Comparison of ENCODE assay signal across 14 cellular contexts in the genomic region with DNA sequence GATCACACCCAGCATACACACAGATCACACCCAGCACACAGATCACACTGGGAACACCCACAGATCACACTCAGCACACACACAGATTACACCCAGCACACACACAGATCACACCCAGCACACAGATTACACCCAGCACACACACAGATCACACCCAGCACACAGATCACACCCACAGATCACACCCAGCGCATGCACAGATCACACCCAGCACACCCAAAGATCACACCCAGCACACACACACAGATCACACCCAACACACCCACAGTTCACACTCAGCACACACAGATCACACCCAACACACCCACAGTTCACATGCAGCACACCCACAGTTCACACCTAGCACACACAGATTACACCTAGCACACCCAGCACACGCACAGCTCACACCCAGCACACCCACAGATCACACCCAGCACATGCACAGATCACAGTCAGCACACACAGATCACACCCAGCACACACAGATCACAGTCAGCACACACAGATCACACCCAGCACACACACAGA.
DNase-seq lines count a peak whose midpoint lies in the region; ATAC-seq, FAIRE-seq and TF ChIP-seq lines count a peak whose summit lies in the region.
"Had no signal": no experiment of that assay in that cellular context is flagged by ENCODE, and none has a peak within 500 bp of the region (broad histone marks: within the 10 kb centered on the region; RNA-seq: fewer than 3 reads in every experiment).

No MANE protein-coding gene starts in this region.

- H2BK20ac ChIP-seq in IMR-90 (ENCODE audit: low read depth, low read length), result no peak overlapping the region

- POLR2A ChIA-PET in IMR-90 (lab: Charles Lee; ENCODE audit: unreplicated experiment), result no interaction called here

- no peak overlapping the region for H4K5ac ChIP-seq in IMR-90 (ENCODE audit: low read depth, low read length)

- H3K9me3 ChIP-seq in IMR-90 (ENCODE audit: control insufficient read depth, insufficient read depth, low read length) (no peaks in the 10 kb centered on the region), neutrophil (peaks cover 5% of the 10 kb centered on the region), hepatocyte (ENCODE audit: low read depth) (no peaks in the 10 kb centered on the region)

- H3K23ac ChIP-seq in IMR-90 (ENCODE audit: low read depth, low read length), result no peak overlapping the region

- H2BK5ac ChIP-seq in IMR-90 (ENCODE audit: low read depth, low read length, poor library complexity, severe bottlenecking), result peak overlapping the region; percentile 50

- peak; percentile 44 for FAIRE-seq in GM18507 (lab: Jason Lieb, UNC)
- FAIRE-seq: G401.6, H54 had no signal

- H2AFZ ChIP-seq in IMR-90 (replicated peaks; ENCODE audit: low read length, poor library complexity) (no peak overlapping the region), hepatocyte (no peak overlapping the region)
- H2AFZ ChIP-seq: GM23338 had no signal

- H4K91ac ChIP-seq in IMR-90 (ENCODE audit: insufficient read depth, low read depth, low read length), result no peak overlapping the region

- H3K4me2 ChIP-seq in IMR-90 (ENCODE audit: low read depth, low read length) (no peak overlapping the region), hepatocyte (no peak overlapping the region)
- H3K4me2 ChIP-seq: GM23338 had no signal

- H3K27me3 ChIP-seq in IMR-90 (ENCODE audit: control insufficient read depth, insufficient read depth, low read length) (peaks cover 2% of the 10 kb centered on the region; the same call in 1 of the 2 replicates), neutrophil (no peaks in the 10 kb centered on the region), hepatocyte (no peaks in the 10 kb centered on the region)

- no peak overlapping the region for H2BK15ac ChIP-seq in IMR-90 (ENCODE audit: low read depth, low read length)

- H3K4me3 ChIP-seq in IMR-90 (ENCODE audit: insufficient read depth, low read depth, low read length), result no peak overlapping the region
- no peak overlapping the region for H3K4me3 ChIP-seq in neutrophil (ENCODE audit: low read depth in 1 of 2, low read length in 1 of 2)
- no peak overlapping the region for H3K4me3 ChIP-seq in hepatocyte
- H3K4me3 ChIP-seq: GM23338 had no signal

- no peak overlapping the region for H2BK120ac ChIP-seq in IMR-90 (ENCODE audit: low read depth, low read length)

- H3K36me3 ChIP-seq in IMR-90 (ENCODE audit: control insufficient read depth, insufficient read depth, low read length) (no peaks in the 10 kb centered on the region), neutrophil (peaks cover 100% of the 10 kb centered on the region), hepatocyte (replicated peaks; ENCODE audit: insufficient read depth, low read depth) (no peaks in the 10 kb centered on the region)

- H3K27ac ChIP-seq in IMR-90 (ENCODE audit: insufficient read depth, low read length) (no peak overlapping the region), neutrophil (peak overlapping the region; percentile 38), hepatocyte (no peak overlapping the region)

- dilution Hi-C loops in IMR-90 (cut with HindIII; ENCODE audit: low sequenced_read_pairs, unreplicated experiment), result no loop called here

- H3K79me1 ChIP-seq in IMR-90 (ENCODE audit: low read depth in 1 of 2, low read length in 2 of 2), result no peaks in the 10 kb centered on the region

- no peaks in the 10 kb centered on the region for H3K9me2 ChIP-seq in hepatocyte (replicated peaks; ENCODE audit: insufficient read depth)

- DNase-seq in GM18507 (ENCODE audit: extremely low spot score, insufficient read length, low read depth), result no peak
- DNase-seq in IMR-90, result no peak
- DNase-seq in hepatocyte (ENCODE audit: low spot score), result no peak
- no peak for DNase-seq in NCI-H146 treated with DMSO at 0.1 percent for 48 hours (lab: John Stamatoyannopoulos, UW; ENCODE audit: unreplicated experiment)
- DNase-seq: C1 segment of cervical spinal cord, Calu3, DMS53, DMS79 treated with DMSO at 0.1 percent for 48 hours, HCEC 1CT had no signal

- H2AK5ac ChIP-seq in IMR-90 (ENCODE audit: low read depth, low read length), result no peak overlapping the region

- no peak for TF ChIP-seq RAD21 in IMR-90 (IDR thresholded peaks at IDR 0.05; ENCODE audit: low read length)

- CTCF ChIA-PET in IMR-90 (lab: Yijun Ruan, JAX), result no interaction called here

- H3K9ac ChIP-seq in IMR-90 (ENCODE audit: low read depth, low read length), result no peak overlapping the region

- no peak for TF ChIP-seq CTCF in IMR-90 (conservative IDR thresholded peaks at IDR 0.05; ENCODE audit: low read depth, low read length)
- TF ChIP-seq CTCF in neutrophil (IDR thresholded peaks at IDR 0.05), result no peak
- TF ChIP-seq CTCF in hepatocyte (IDR thresholded peaks at IDR 0.05; ENCODE audit: poor library complexity), result no peak

- in situ Hi-C loops in IMR-90 (cut with MboI; ENCODE audit: low sequenced_read_pairs), result no loop called here

- no TSS peak for BruUV-seq in IMR-90 (replicated peaks; lab: Mats Ljungman, UMichigan)

- TF ChIP-seq POLR2A in IMR-90 (IDR thresholded peaks at IDR 0.05; ENCODE audit: low read depth, low read length), result no peak

- 81% methylated on average over 2 of the region's 2 CpGs; no CpG with 5 or more reads in 1 of the 2 experiments for WGBS in IMR-90 (ENCODE audit: extremely low coverage in 2 of 2, insufficient read length in 1 of 2), 2 experiments
- WGBS in hepatocyte (ENCODE audit: low lambda C conversion rate, missing lambda C conversion rate), result 95% methylated on average over 2 of the region's 2 CpGs

- no peak for ATAC-seq in IMR-90 (ENCODE audit: low read depth)
- no peak for ATAC-seq in HG03097 (IDR thresholded peaks at IDR 0.05; ENCODE audit: low FRiP score, unreplicated experiment)
- ATAC-seq: GM23338 had no signal

- H3K18ac ChIP-seq in IMR-90 (ENCODE audit: low read depth, low read length), result no peak overlapping the region

- no peaks in the 10 kb centered on the region for H3K9me1 ChIP-seq in IMR-90 (ENCODE audit: insufficient read depth, low read length)

- H3K4me1 ChIP-seq in IMR-90 (ENCODE audit: control insufficient read depth, insufficient read depth, low read length) (no peaks in the 10 kb centered on the region), neutrophil (ENCODE audit: control insufficient read depth in 1 of 2, insufficient read depth in 1 of 2, low read depth in 1 of 2, low read length in 1 of 2) (peaks cover 0 to 12% of the 10 kb centered on the region in 2 experiments), hepatocyte (ENCODE audit: insufficient read depth) (no peaks in the 10 kb centered on the region)

- no peak overlapping the region for H4K8ac ChIP-seq in IMR-90 (ENCODE audit: low read depth in 2 of 2, low read length in 2 of 2)

- H4K20me1 ChIP-seq in IMR-90 (ENCODE audit: insufficient read depth, low read length), result no peaks in the 10 kb centered on the region; the same call in 1 of the 2 replicates
- no peaks in the 10 kb centered on the region for H4K20me1 ChIP-seq in hepatocyte (ENCODE audit: insufficient read depth, poor library complexity, severe bottlenecking)

- H3K4ac ChIP-seq in IMR-90 (ENCODE audit: low read depth, low read length), result no peak overlapping the region

- H3K79me2 ChIP-seq in hepatocyte, result no peaks in the 10 kb centered on the region

- intact Hi-C loops in IMR-90 (cut with micrococcal nuclease), result no loop called here

- H3K14ac ChIP-seq in IMR-90 (replicated peaks; ENCODE audit: low read depth, low read length), result no peak overlapping the region

- H2AK9ac ChIP-seq in IMR-90 (replicated peaks; ENCODE audit: low read depth, low read length, poor library complexity), result no peak overlapping the region

- H3K56ac ChIP-seq in IMR-90 (ENCODE audit: extremely low read depth, insufficient read depth, low read length), result no peak overlapping the region

TF ChIP-seq in IMR-90, 13 proteins besides CTCF, POLR2A, EP300 and RAD21:
- TF ChIP-seq RFX5 (IDR thresholded peaks at IDR 0.05; ENCODE audit: low read depth, low read length) (no peak), CEBPB (IDR thresholded peaks at IDR 0.05; ENCODE audit: low read depth, low read length) (no peak), MAZ (IDR thresholded peaks at IDR 0.05; ENCODE audit: borderline replicate concordance, low read depth, low read length) (no peak), CHD1 (IDR thresholded peaks at IDR 0.05; ENCODE audit: low read depth, low read length) (no peak), MXI1 (IDR thresholded peaks at IDR 0.05; ENCODE audit: borderline replicate concordance, low read depth, low read length) (no peak), FOS (IDR thresholded peaks at IDR 0.05; ENCODE audit: low read depth, low read length) (no peak), MAFK (IDR thresholded peaks at IDR 0.05; ENCODE audit: low read depth, low read length) (no peak), SMC3 (IDR thresholded peaks at IDR 0.05; ENCODE audit: low read depth, low read length) (no peak), NFE2L2 (IDR thresholded peaks at IDR 0.05; ENCODE audit: low read depth, low read length) (no peak), RCOR1 (IDR thresholded peaks at IDR 0.05; ENCODE audit: insufficient replicate concordance, low read length) (no peak), BHLHE40 (IDR thresholded peaks at IDR 0.05; ENCODE audit: low read depth, low read length) (no peak)
- TF ChIP-seq, protein P1, sequence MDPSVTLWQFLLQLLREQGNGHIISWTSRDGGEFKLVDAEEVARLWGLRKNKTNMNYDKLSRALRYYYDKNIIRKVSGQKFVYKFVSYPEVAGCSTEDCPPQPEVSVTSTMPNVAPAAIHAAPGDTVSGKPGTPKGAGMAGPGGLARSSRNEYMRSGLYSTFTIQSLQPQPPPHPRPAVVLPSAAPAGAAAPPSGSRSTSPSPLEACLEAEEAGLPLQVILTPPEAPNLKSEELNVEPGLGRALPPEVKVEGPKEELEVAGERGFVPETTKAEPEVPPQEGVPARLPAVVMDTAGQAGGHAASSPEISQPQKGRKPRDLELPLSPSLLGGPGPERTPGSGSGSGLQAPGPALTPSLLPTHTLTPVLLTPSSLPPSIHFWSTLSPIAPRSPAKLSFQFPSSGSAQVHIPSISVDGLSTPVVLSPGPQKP (IDR thresholded peaks at IDR 0.05; ENCODE audit: borderline replicate concordance, low read depth, low read length), result no peak
- TF ChIP-seq, protein P2, sequence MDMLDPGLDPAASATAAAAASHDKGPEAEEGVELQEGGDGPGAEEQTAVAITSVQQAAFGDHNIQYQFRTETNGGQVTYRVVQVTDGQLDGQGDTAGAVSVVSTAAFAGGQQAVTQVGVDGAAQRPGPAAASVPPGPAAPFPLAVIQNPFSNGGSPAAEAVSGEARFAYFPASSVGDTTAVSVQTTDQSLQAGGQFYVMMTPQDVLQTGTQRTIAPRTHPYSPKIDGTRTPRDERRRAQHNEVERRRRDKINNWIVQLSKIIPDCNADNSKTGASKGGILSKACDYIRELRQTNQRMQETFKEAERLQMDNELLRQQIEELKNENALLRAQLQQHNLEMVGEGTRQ (IDR thresholded peaks at IDR 0.05; ENCODE audit: low read depth, low read length), result no peak
